In the genomic region with DNA sequence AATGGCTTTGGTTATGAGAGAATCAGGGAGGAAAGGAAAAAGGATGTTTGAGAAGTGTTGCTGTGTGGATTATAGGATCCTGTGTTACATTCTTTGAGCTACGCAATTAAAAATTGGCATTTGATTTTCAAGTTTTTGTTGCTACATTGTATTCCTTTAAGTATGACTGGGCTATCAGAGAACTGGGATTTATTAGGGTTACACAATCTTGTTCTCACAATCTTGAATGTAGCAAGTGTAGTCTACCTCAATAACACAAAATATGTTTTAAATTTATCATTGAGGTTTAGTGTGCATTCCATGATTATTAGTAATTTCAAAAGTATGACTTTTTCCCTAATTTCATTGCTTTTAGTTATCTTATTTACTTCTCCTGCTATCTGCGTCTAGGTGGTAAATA, we compare ENCODE assay signal across 22 cellular contexts.
DNase-seq lines count a peak whose midpoint lies in the region; TF ChIP-seq lines count a peak whose summit lies in the region.
"Had no signal": no experiment of that assay in that cellular context is flagged by ENCODE, and none has a peak within 500 bp of the region (broad histone marks: within the 10 kb centered on the region; RNA-seq: fewer than 3 reads in every experiment).

No MANE protein-coding gene starts in this region.

- H3K79me2 ChIP-seq in fibroblast of lung (ENCODE audit: control insufficient read depth, insufficient read depth, low read length) (no peaks in the 10 kb centered on the region), H9 (ENCODE audit: insufficient read depth, low read length) (no peaks in the 10 kb centered on the region)

- no peak overlapping the region for H2BK20ac ChIP-seq in H9 (ENCODE audit: low read depth, low read length, poor library complexity, severe bottlenecking)

- H4K91ac ChIP-seq in H9 (ENCODE audit: insufficient read length, low read depth, low read length) = no peak overlapping the region

- no peak overlapping the region for H3K23ac ChIP-seq in H9 (ENCODE audit: insufficient read length, low read depth, low read length)

- H3K4me2 ChIP-seq in fibroblast of lung (ENCODE audit: extremely low read depth, insufficient read depth, low read length) (no peak overlapping the region), H9 (ENCODE audit: insufficient read depth, insufficient read length, low read length) (no peak overlapping the region)
- H3K4me2 ChIP-seq: A549 had no signal

- no peaks in the 10 kb centered on the region for H3K9me3 Mint-ChIP-seq in H9
- H3K9me3 Mint-ChIP-seq in activated T-helper 2 cell treated with anti-CD3 and anti-CD28 coated beads, Interferon-gamma antibody, Interleukin-2, Interleukin-4, amounts not matched to agents 10 μg/mL and 5 μg/mL and 100 μg/mL, durations not matched to agents 14 hours and 24 hours and 36 hours = no peaks in the 10 kb centered on the region

- H2BK12ac ChIP-seq in H9 (ENCODE audit: insufficient read length, low read depth, low read length) = no peak overlapping the region

- H3K56ac ChIP-seq in H9 (ENCODE audit: insufficient read length, low read depth, low read length) = no peak overlapping the region

- no peak overlapping the region for H3K4ac ChIP-seq in H9 (ENCODE audit: low read depth, low read length)

- H3K27me3 Mint-ChIP-seq in H9 (ENCODE audit: low read depth) = no peaks in the 10 kb centered on the region; the same call in 1 of the 2 replicates
- H3K27me3 Mint-ChIP-seq in activated T-helper 2 cell treated with anti-CD3 and anti-CD28 coated beads, Interferon-gamma antibody, Interleukin-2, Interleukin-4, amounts not matched to agents 10 μg/mL and 5 μg/mL and 100 μg/mL, durations not matched to agents 14 hours and 24 hours and 36 hours (ENCODE audit: low read depth) = no peaks in the 10 kb centered on the region
- H3K27me3 Mint-ChIP-seq: CD4-positive, CD25-positive, alpha-beta regulatory T cell had no signal

- H3K27me3 ChIP-seq in adipocyte (replicated peaks; ENCODE audit: control insufficient read depth, insufficient read depth, low read length) (no peaks in the 10 kb centered on the region), fibroblast of lung (ENCODE audit: control insufficient read depth, insufficient read depth, low read length) (no peaks in the 10 kb centered on the region), H9 (ENCODE audit: insufficient read depth, low read length) (no peaks in the 10 kb centered on the region)
- H3K27me3 ChIP-seq: SJCRH30 had no signal

- H3K23me2 ChIP-seq in H9 (ENCODE audit: insufficient read length, low read depth, low read length, poor library complexity, severe bottlenecking) = no peaks in the 10 kb centered on the region

- H4K8ac ChIP-seq in H9 (replicated peaks; ENCODE audit: insufficient read length, low read depth, low read length) = no peak overlapping the region

- H3K4me1 ChIP-seq in adipocyte (ENCODE audit: control insufficient read depth, insufficient read depth, low read length) (peaks cover 42% of the 10 kb centered on the region), fibroblast of lung (ENCODE audit: control insufficient read depth, extremely low read depth, insufficient read depth, low read length) (no peaks in the 10 kb centered on the region), H9 (ENCODE audit: insufficient read depth, low read length) (no peaks in the 10 kb centered on the region)
- H3K4me1 ChIP-seq: A549, SJCRH30 had no signal

- H3K79me1 ChIP-seq in H9 (ENCODE audit: insufficient read depth, low read depth, low read length, poor library complexity, severe bottlenecking) = no peaks in the 10 kb centered on the region

- H3K18ac ChIP-seq in H9 (ENCODE audit: insufficient read length, low read depth, low read length) = no peak overlapping the region

- no peak overlapping the region for H3T11ph ChIP-seq in H9 (ENCODE audit: low read length)

- H3K4me1 Mint-ChIP-seq in H9 = 0 out of 4 replicates have a peak, but pooled peaks cover 0 to 4% of the 10 kb centered on the region in 2 experiments
- H3K4me1 Mint-ChIP-seq in activated T-helper 2 cell treated with anti-CD3 and anti-CD28 coated beads, Interferon-gamma antibody, Interleukin-2, Interleukin-4, amounts not matched to agents 10 μg/mL and 5 μg/mL and 100 μg/mL, durations not matched to agents 14 hours and 24 hours and 36 hours (ENCODE audit: low read depth) = no peaks in the 10 kb centered on the region
- H3K4me1 Mint-ChIP-seq: CD4-positive, CD25-positive, alpha-beta regulatory T cell had no signal

- no peak overlapping the region for H2BK5ac ChIP-seq in H9 (ENCODE audit: insufficient read length, low read length)

- no peak overlapping the region for H3K27ac ChIP-seq in fibroblast of lung (ENCODE audit: insufficient read depth, low read length)
- no peak overlapping the region for H3K27ac ChIP-seq in H9 (ENCODE audit: insufficient read length, low read depth, low read length)
- H3K27ac ChIP-seq: A549, SJCRH30 had no signal

- H3K9ac ChIP-seq in adipocyte (ENCODE audit: low read length) (peak overlapping the region; percentile 39), fibroblast of lung (ENCODE audit: insufficient read depth, low read length) (no peak overlapping the region), H9 (ENCODE audit: extremely low read depth, insufficient read length, low read length) (no peak overlapping the region)

- H2AFZ ChIP-seq in fibroblast of lung (ENCODE audit: low read length) (no peak overlapping the region), H9 (ENCODE audit: low read length) (no peak overlapping the region)

- WGBS in H9 (ENCODE audit: extremely low coverage, insufficient read length, low lambda C conversion rate) = no CpG with 5 or more reads among the region's 2 CpGs

- H3K36me3 ChIP-seq in adipocyte (ENCODE audit: control insufficient read depth, insufficient read depth, low read length, severe bottlenecking) (no peaks in the 10 kb centered on the region), fibroblast of lung (ENCODE audit: control insufficient read depth, insufficient read depth, low read length) (no peaks in the 10 kb centered on the region)
- H3K36me3 ChIP-seq: SJCRH30 had no signal

- no peaks in the 10 kb centered on the region for H4K20me1 ChIP-seq in fibroblast of lung (ENCODE audit: control insufficient read depth, extremely low read depth, insufficient read depth, low read length)
- H4K20me1 ChIP-seq in H9 (ENCODE audit: control insufficient read depth, insufficient read depth, insufficient read length) = no peaks in the 10 kb centered on the region

- H4K5ac ChIP-seq in H9 (ENCODE audit: insufficient read length, low read depth, low read length) = no peak overlapping the region

- H3K9me3 ChIP-seq in adipocyte (ENCODE audit: control insufficient read depth, low read length) (no peaks in the 10 kb centered on the region), fibroblast of lung (ENCODE audit: control insufficient read depth, insufficient read depth, low read depth, low read length) (no peaks in the 10 kb centered on the region), H9 (ENCODE audit: control insufficient read depth, low read depth, low read length) (no peaks in the 10 kb centered on the region)
- H3K9me3 ChIP-seq: A549, SJCRH30 had no signal

- no peak overlapping the region for H3K14ac ChIP-seq in H9 (ENCODE audit: insufficient read depth, low read length)

- no peaks in the 10 kb centered on the region; a peak in 1 of 7 replicates for H3K36me3 Mint-ChIP-seq in H9 (ENCODE audit: insufficient read depth in 1 of 3, low read depth in 3 of 3)
- no peaks in the 10 kb centered on the region for H3K36me3 Mint-ChIP-seq in activated T-helper 2 cell treated with anti-CD3 and anti-CD28 coated beads, Interferon-gamma antibody, Interleukin-2, Interleukin-4, amounts not matched to agents 10 μg/mL and 5 μg/mL and 100 μg/mL, durations not matched to agents 14 hours and 24 hours and 36 hours (ENCODE audit: low read depth)
- H3K36me3 Mint-ChIP-seq: CD4-positive, CD25-positive, alpha-beta regulatory T cell had no signal

- TF ChIP-seq CTCF in fibroblast of lung (conservative IDR thresholded peaks at IDR 0.05 in 1 of 2, IDR thresholded peaks at IDR 0.05 in 1 of 2; ENCODE audit: low read depth in 1 of 2, low read length in 2 of 2) = no peak
- TF ChIP-seq CTCF in H9 (conservative IDR thresholded peaks at IDR 0.05) = no peak

- no peak overlapping the region for H3K4me3 Mint-ChIP-seq in H9
- no peak overlapping the region for H3K4me3 Mint-ChIP-seq in activated T-helper 2 cell treated with anti-CD3 and anti-CD28 coated beads, Interferon-gamma antibody, Interleukin-2, Interleukin-4, amounts not matched to agents 10 μg/mL and 5 μg/mL and 100 μg/mL, durations not matched to agents 14 hours and 24 hours and 36 hours (ENCODE audit: low read depth)
- H3K4me3 Mint-ChIP-seq: CD4-positive, CD25-positive, alpha-beta regulatory T cell; HFFc6 had no signal

- H3K4me3 ChIP-seq in adipocyte (ENCODE audit: low read length) (peak overlapping the region; percentile 37), fibroblast of lung (replicated peaks in 1 of 4; ENCODE audit: control extremely low read depth in 1 of 4, insufficient read depth in 1 of 4, low read depth in 3 of 4, low read length in 4 of 4) (no peak overlapping the region)
- H3K4me3 ChIP-seq: A549, SJCRH30 had no signal

- no peak overlapping the region for H2BK15ac ChIP-seq in H9 (ENCODE audit: low read depth, low read length)

- peak; percentile 72 for DNase-seq in HCEC 1CT
- peak; percentile 44 for DNase-seq in adipocyte (ENCODE audit: low read depth)
- peak; percentile 16 to 70 for DNase-seq in fibroblast of lung (ENCODE audit: low read depth in 2 of 2)
- DNase-seq in non-pigmented ciliary epithelial cell (ENCODE audit: low read depth) = peak; percentile 13
- DNase-seq in H9 = no peak
- DNase-seq in activated T-helper 2 cell treated with anti-CD3 and anti-CD28 coated beads, Interferon-gamma antibody, Interleukin-2, Interleukin-4, amounts not matched to agents 10 μg/mL and 5 μg/mL and 100 μg/mL, durations not matched to agents 14 hours and 24 hours and 36 hours (ENCODE audit: low spot score) = no peak
- DNase-seq in NK-92 treated with Interleukin-12 subunit alpha and Interleukin-12 subunit beta, amount 100 ng/mL, for 24 hours (lab: John Stamatoyannopoulos, UW) = no peak
- no peak for DNase-seq in cerebellar cortex (ENCODE audit: low spot score)
- DNase-seq: CD4-positive, CD25-positive, alpha-beta regulatory T cell; EL; GF-D8; HFFc6; KBM-7; NCI-H1092 treated with DMSO at 0.1 percent for 48 hours; NCI-H1436 treated with DMSO at 0.1 percent for 48 hours; NCI-H1930; NCI-H345; NCI-H524; NCI-H774; OCI-M1; SJCRH30 had no signal

- H2BK120ac ChIP-seq in H9 (ENCODE audit: low read depth, low read length, poor library complexity, severe bottlenecking) = no peak overlapping the region

- no peak overlapping the region for H2AK5ac ChIP-seq in H9 (ENCODE audit: insufficient read length, low read length)

- H3K27ac Mint-ChIP-seq in H9 = no peak overlapping the region
- no peak overlapping the region for H3K27ac Mint-ChIP-seq in activated T-helper 2 cell treated with anti-CD3 and anti-CD28 coated beads, Interferon-gamma antibody, Interleukin-2, Interleukin-4, amounts not matched to agents 10 μg/mL and 5 μg/mL and 100 μg/mL, durations not matched to agents 14 hours and 24 hours and 36 hours
- H3K27ac Mint-ChIP-seq: CD4-positive, CD25-positive, alpha-beta regulatory T cell; HFFc6 had no signal

- intact Hi-C loops in activated T-helper 2 cell treated with anti-CD3 and anti-CD28 coated beads, Interferon-gamma antibody, Interleukin-2, Interleukin-4, amounts not matched to agents 10 μg/mL and 5 μg/mL and 100 μg/mL, durations not matched to agents 14 hours and 24 hours and 36 hours (cut with micrococcal nuclease) = no loop called here

Comparison
In these comparisons a context has a peak if more than half of its experiments do, and no peak if none do; other contexts are left out.
1. DNase-seq: peak in HCEC 1CT (single experiment), adipocyte (single experiment), fibroblast of lung (2 of 2) and non-pigmented ciliary epithelial cell (single experiment); none in H9 (single experiment), activated T-helper 2 cell treated with anti-CD3 and anti-CD28 coated beads, Interferon-gamma antibody, Interleukin-2, Interleukin-4, amounts not matched to agents 10 μg/mL and 5 μg/mL and 100 μg/mL, durations not matched to agents 14 hours and 24 hours and 36 hours (single experiment), NK-92 treated with Interleukin-12 subunit alpha and Interleukin-12 subunit beta, amount 100 ng/mL, for 24 hours (single experiment) and cerebellar cortex (single experiment).